Comparison of ENCODE assay signal across 20 cellular contexts in genomic region chr10:29009464-29009863, GRCh38.
"Had no signal": no experiment of that assay in that cellular context is flagged by ENCODE, and none has a peak within 500 bp of the region (broad histone marks: within the 10 kb centered on the region; RNA-seq: fewer than 3 reads in every experiment).

No MANE protein-coding gene starts in this region.

- H3K4me3 ChIP-seq: skin epidermis, upper lobe of right lung had no signal

- H3K27me3 ChIP-seq: upper lobe of right lung had no signal

- H3K36me3 ChIP-seq: neutrophil, upper lobe of right lung had no signal

- ATAC-seq: activated CD4-positive, alpha-beta T cell treated with anti-CD3 and anti-CD28 coated beads for 36 hours; activated CD8-positive, alpha-beta memory T cell treated with anti-CD3 and anti-CD28 coated beads, Interleukin-2, amount 10 ng/mL, durations not matched to agents 7 days and 5 days; activated CD8-positive, alpha-beta T cell treated with anti-CD3 and anti-CD28 coated beads, Interleukin-2, amount 10 ng/mL, durations not matched to agents 7 days and 5 days; activated naive CD4-positive, alpha-beta T cell treated with anti-CD3 and anti-CD28 coated beads, Interleukin-2, amount 50 U/mL, for 72 hours; activated T-cell treated with anti-CD3 and anti-CD28 coated beads, Interleukin-2, amount 50 U/mL, for 72 hours; natural killer cell; sciatic nerve; stimulated activated effector memory CD8-positive, alpha-beta T cell treated with anti-CD3 and anti-CD28 coated beads, Interleukin-12 subunit alpha, Interleukin-12 subunit beta, amount 100 ng/mL, for 72 hours; T-helper 17 cell; upper lobe of right lung had no signal

- H3K27ac ChIP-seq: epithelial cell of prostate, neutrophil, skin epidermis, upper lobe of right lung had no signal

- H3K4me1 ChIP-seq: upper lobe of right lung had no signal

- H3K9me3 ChIP-seq: neutrophil, upper lobe of right lung had no signal

- DNase-seq: activated CD4-positive, alpha-beta T cell treated with anti-CD3 and anti-CD28 coated beads for 36 hours; activated CD4-positive, CD25-positive, alpha-beta regulatory T cell; activated CD8-positive, alpha-beta memory T cell treated with anti-CD3 and anti-CD28 coated beads, Interleukin-2, amount 10 ng/mL, durations not matched to agents 7 days and 5 days; activated CD8-positive, alpha-beta T cell treated with anti-CD3 and anti-CD28 coated beads, Interleukin-2, amount 10 ng/mL, durations not matched to agents 7 days and 5 days; activated naive CD4-positive, alpha-beta T cell; activated T-cell treated with anti-CD3 and anti-CD28 coated beads, Interleukin-2, amount 50 U/mL, for 72 hours; effector CD8-positive, alpha-beta T cell; mammary epithelial cell; natural killer cell; stimulated activated CD4-positive, alpha-beta T cell treated with anti-CD3 and anti-CD28 coated beads, Interleukin-12 subunit alpha, Interleukin-12 subunit beta, amount 100 ng/mL, for 4 hours; stimulated activated CD4-positive, alpha-beta T cell treated with anti-CD3 and anti-CD28 coated beads, Interleukin-4, amount 100 ng/mL, for 24 hours; T-helper 17 cell; T1000; upper lobe of right lung had no signal
